In genomic region chr6:26383624-26384417, GRCh38 we compare ENCODE assay signal across 8 cellular contexts. TPM values are rescaled to one million over a fixed set of nuclear protein-coding genes. Genes with fewer than 3 reads are reported as not detected.
DNase-seq lines count a peak whose midpoint lies in the region; ATAC-seq and TF ChIP-seq lines count a peak whose summit lies in the region.

No MANE protein-coding gene starts in this region.

- TF ChIP-seq EP300 in SK-N-SH (IDR thresholded peaks at IDR 0.05; ENCODE audit: borderline replicate concordance in 1 of 2, low read depth in 1 of 2, low read length in 1 of 2), result no peak

- 21% methylated on average over 7 of the region's 7 CpGs for WGBS in SK-N-SH (ENCODE audit: low lambda C conversion rate)
- 16 to 20% methylated on average over 7 of the region's 7 CpGs for WGBS in ectodermal cell, 2 experiments
- WGBS in urinary bladder, result 11% methylated on average over 7 of the region's 7 CpGs

- no peaks in the 10 kb centered on the region for H3K9me3 ChIP-seq in SK-N-SH
- no peaks in the 10 kb centered on the region for H3K9me3 ChIP-seq in ectodermal cell (ENCODE audit: control insufficient read depth, low read length)
- no peaks in the 10 kb centered on the region for H3K9me3 ChIP-seq in mucosa of descending colon

- peaks cover 0 to 4% of the 10 kb centered on the region in 2 experiments; a peak in 1 of 4 replicates for H3K4me1 ChIP-seq in SK-N-SH (ENCODE audit: control insufficient read depth in 1 of 2, insufficient read depth in 2 of 2, low read depth in 1 of 2, low read length in 1 of 2)
- no peaks in the 10 kb centered on the region for H3K4me1 ChIP-seq in ectodermal cell (ENCODE audit: control insufficient read depth, insufficient read depth, low read length)
- H3K4me1 ChIP-seq in mucosa of descending colon (ENCODE audit: low read depth), result peaks cover 4% of the 10 kb centered on the region
- H3K4me1 ChIP-seq in urinary bladder (ENCODE audit: insufficient read depth), result peaks cover 2% of the 10 kb centered on the region

- H3K27me3 ChIP-seq in SK-N-SH (ENCODE audit: insufficient read depth) (no peaks in the 10 kb centered on the region), ectodermal cell (ENCODE audit: control insufficient read depth, insufficient read depth, low read length, poor library complexity, severe bottlenecking) (no peaks in the 10 kb centered on the region)

- TF ChIP-seq CTCF in SK-N-SH (IDR thresholded peaks at IDR 0.05) (no peak), mucosa of descending colon (IDR thresholded peaks at IDR 0.05) (no peak)

- H3K4me3 ChIP-seq in SK-N-SH (ENCODE audit: low read depth in 2 of 2, low read length in 1 of 2) (peak overlapping the region; percentile 56 to 57), ectodermal cell (ENCODE audit: insufficient read depth, low read depth, low read length) (peak overlapping the region; percentile 64), mucosa of descending colon (peak overlapping the region; percentile 32), urinary bladder (ENCODE audit: low read depth, low read length) (peak overlapping the region; percentile 66)

- DNase-seq in D341Med (ENCODE audit: low spot score) (peak; percentile 40), SK-N-SH (no peak), mucosa of descending colon (peak; percentile 36 to 63 (median 47)), NOMO-1 treated with DMSO at 0.1 percent for 48 hours (lab: John Stamatoyannopoulos, UW; ENCODE audit: unreplicated experiment) (no peak), occipital lobe (lab: John Stamatoyannopoulos, UW) (no peak)

- POLR2A ChIA-PET in SK-N-SH (lab: Yijun Ruan, JAX), result interaction anchor here (0.6 to 1.3 kb wide), 2 partner anchors 11 to 30 kb away, joined by 3 to 4 read pairs; no protein-coding TSS in a partner anchor

- H3K36me3 ChIP-seq in SK-N-SH (replicated peaks in 1 of 2; ENCODE audit: control insufficient read depth in 1 of 2, insufficient read depth in 2 of 2, low read length in 1 of 2), result no peaks in the 10 kb centered on the region
- no peaks in the 10 kb centered on the region for H3K36me3 ChIP-seq in ectodermal cell (ENCODE audit: control insufficient read depth, insufficient read depth, low read length)
- H3K36me3 ChIP-seq in mucosa of descending colon (ENCODE audit: low read depth), result no peaks in the 10 kb centered on the region
- H3K36me3 ChIP-seq in urinary bladder (ENCODE audit: insufficient read depth), result no peaks in the 10 kb centered on the region

- no peaks in the 10 kb centered on the region for H3F3A ChIP-seq in SK-N-SH (replicated peaks; ENCODE audit: insufficient read depth)

- CTCF ChIA-PET in SK-N-SH (lab: Yijun Ruan, JAX), result interaction anchor here (1.0 to 1.3 kb wide), 2 partner anchors 24 to 42 kb away, joined by 3 to 4 read pairs; no protein-coding TSS in a partner anchor

- no peaks in the 10 kb centered on the region for H4K20me1 ChIP-seq in SK-N-SH (ENCODE audit: insufficient read depth)

- H3K27ac ChIP-seq in SK-N-SH (ENCODE audit: low read depth in 2 of 2, low read length in 1 of 2) (peak overlapping the region; percentile 41 to 67; a peak in 3 of 4 replicates), ectodermal cell (ENCODE audit: insufficient read depth, low read depth, low read length, poor library complexity, severe bottlenecking) (no peak overlapping the region), urinary bladder (ENCODE audit: low read depth) (no peak overlapping the region)

- no peaks in the 10 kb centered on the region for H3K9me2 ChIP-seq in SK-N-SH

- peak overlapping the region; percentile 70 for H2AFZ ChIP-seq in SK-N-SH (ENCODE audit: low read depth)

- ATAC-seq in HG02981 (IDR thresholded peaks at IDR 0.05; ENCODE audit: unreplicated experiment) (peak; percentile 3), mucosa of descending colon (peak; percentile 81)

- H3K9ac ChIP-seq in SK-N-SH, result peak overlapping the region; percentile 78

- intact Hi-C loops in mucosa of descending colon (cut with DNase I, micrococcal nuclease), result no loop called here

- no peak for TF ChIP-seq RAD21 in SK-N-SH (IDR thresholded peaks at IDR 0.05; ENCODE audit: low read length)

- H3K79me2 ChIP-seq in SK-N-SH (ENCODE audit: insufficient read depth), result no peaks in the 10 kb centered on the region; the same call in 1 of the 2 replicates

- H3K4me2 ChIP-seq in SK-N-SH, result peak overlapping the region; percentile 78

TF ChIP-seq in SK-N-SH, 30 proteins besides CTCF, POLR2A, EP300 and RAD21:
- no peak for TF ChIP-seq NFIC (IDR thresholded peaks at IDR 0.05; ENCODE audit: borderline replicate concordance)
- TF ChIP-seq EZH2phosphoT487 (IDR thresholded peaks at IDR 0.05; ENCODE audit: borderline replicate concordance, low read depth), result no peak
- TF ChIP-seq PBX3 (IDR thresholded peaks at IDR 0.05), result no peak; the same call in 1 of the 2 replicates

RNA-seq across cellular contexts. Expression of gene BTN2A2, which starts 0.9 kb away (rescaled TPM):
- polyA plus RNA-seq in SK-N-SH (2012; rRNA removed), result 11.1 and 18.0 TPM in 2 replicates
- polyA plus RNA-seq in SK-N-SH (2012; cell fraction: cytosol; rRNA removed), result 7.2 and 8.9 TPM in 2 replicates
- polyA plus RNA-seq in SK-N-SH (2012; cell fraction: nucleus; rRNA removed), result 31.9 and 47.9 TPM in 2 replicates
- 16.2 TPM for polyA plus RNA-seq in ectodermal cell (2013, experiment 1 of 4)
- polyA plus RNA-seq in ectodermal cell (2013, experiment 2 of 4), result 21.1 TPM
- 15.4 TPM for polyA plus RNA-seq in ectodermal cell (2013, experiment 3 of 4)
- polyA plus RNA-seq in ectodermal cell (2013, experiment 4 of 4), result 15.7 TPM
- 10 to 100 TPM in 1 of 3 donors, 1 to 10 TPM in 2; 7.0 to 12.6 (median 9.2) TPM for total RNA-seq in mucosa of descending colon
- total RNA-seq in urinary bladder, result 10.8 TPM
- 9.6 TPM for polyA plus RNA-seq in urinary bladder
- total RNA-seq in occipital lobe, result 4.2 TPM

RNA-seq across cellular contexts. Expression of gene BTN3A1, which starts 18.3 kb away (rescaled TPM):
- polyA plus RNA-seq in SK-N-SH (2012; rRNA removed) (14.2 and 17.6 TPM in 2 replicates), urinary bladder (13.3 TPM)
- 11.9 and 13.4 TPM in 2 replicates for polyA plus RNA-seq in SK-N-SH (2012; cell fraction: cytosol; rRNA removed)
- polyA plus RNA-seq in SK-N-SH (2012; cell fraction: nucleus; rRNA removed), result 45.8 and 55.5 TPM in 2 replicates
- 11.1 TPM for polyA plus RNA-seq in ectodermal cell (2013, experiment 1 of 4)
- polyA plus RNA-seq in ectodermal cell (2013, experiment 2 of 4), result 13.1 TPM
- polyA plus RNA-seq in ectodermal cell (2013, experiment 3 of 4), result 9.9 TPM
- polyA plus RNA-seq in ectodermal cell (2013, experiment 4 of 4), result 9.3 TPM
- total RNA-seq in mucosa of descending colon (10 to 100 TPM; 25.5 to 45.8 (median 34.4) TPM), urinary bladder (39.8 TPM), occipital lobe (17.5 TPM)

RNA-seq across cellular contexts. Expression of gene BTN3A2, which starts 18.8 kb away (rescaled TPM):
- 20.3 and 24.2 TPM in 2 replicates for polyA plus RNA-seq in SK-N-SH (2012; rRNA removed)
- 19.5 and 22.5 TPM in 2 replicates for polyA plus RNA-seq in SK-N-SH (2012; cell fraction: cytosol; rRNA removed)
- 31.8 and 33.3 TPM in 2 replicates for polyA plus RNA-seq in SK-N-SH (2012; cell fraction: nucleus; rRNA removed)
- 6.4 TPM for polyA plus RNA-seq in ectodermal cell (2013, experiment 1 of 4)
- polyA plus RNA-seq in ectodermal cell (2013, experiment 2 of 4), result 4.5 TPM
- polyA plus RNA-seq in ectodermal cell (2013, experiment 3 of 4), result 3.4 TPM
- 3.0 TPM for polyA plus RNA-seq in ectodermal cell (2013, experiment 4 of 4)
- total RNA-seq in mucosa of descending colon, result 10 to 100 TPM; 48.0 to 55.1 (median 48.7) TPM
- 13.6 TPM for total RNA-seq in urinary bladder
- polyA plus RNA-seq in urinary bladder, result 23.9 TPM
- total RNA-seq in occipital lobe, result 2.3 TPM

RNA-seq across cellular contexts. Expression of gene BTN3A3, which starts 56.5 kb away (rescaled TPM):
- 6.9 and 8.8 TPM in 2 replicates for polyA plus RNA-seq in SK-N-SH (2012; rRNA removed)
- polyA plus RNA-seq in SK-N-SH (2012; cell fraction: cytosol; rRNA removed), result 6.3 and 7.3 TPM in 2 replicates
- polyA plus RNA-seq in SK-N-SH (2012; cell fraction: nucleus; rRNA removed), result 21.5 and 23.0 TPM in 2 replicates
- 1.3 TPM for polyA plus RNA-seq in ectodermal cell (2013, experiment 1 of 4)
- 1.5 TPM for polyA plus RNA-seq in ectodermal cell (2013, experiment 2 of 4)
- polyA plus RNA-seq in ectodermal cell (2013, experiment 3 of 4), result 2.0 TPM
- 1.5 TPM for polyA plus RNA-seq in ectodermal cell (2013, experiment 4 of 4)
- 10 to 100 TPM; 19.9 to 27.5 (median 26.9) TPM for total RNA-seq in mucosa of descending colon
- 37.6 TPM for total RNA-seq in urinary bladder
- polyA plus RNA-seq in urinary bladder, result 16.1 TPM
- 2.8 TPM for total RNA-seq in occipital lobe

Comparison
In these comparisons a context has a peak if more than half of its experiments do, and no peak if none do; other contexts are left out.
1. DNase-seq: peak in D341Med (single experiment) and mucosa of descending colon (3 of 3); none in SK-N-SH (single experiment), NOMO-1 treated with DMSO at 0.1 percent for 48 hours (single experiment) and occipital lobe (single experiment).
2. H3K27ac ChIP-seq: peak in SK-N-SH (2 of 2); none in ectodermal cell (single experiment) and urinary bladder (single experiment).
3. Peak in every context shown above with its lines, with median percentiles within 50 percentile points of each other: H3K4me3 ChIP-seq.